ENCODE assay signal across 1 cellular context in genomic region chr3:48565591-48566400, GRCh38.
TF ChIP-seq lines count a peak whose summit lies in the region.

No MANE protein-coding gene starts in this region.

TF ChIP-seq in HEK293, 187 proteins besides CTCF, POLR2A, EP300 and RAD21 (continued from another document):
- TF ChIP-seq PRDM10 (tag by site-specific recombination; IDR thresholded peaks at IDR 0.05) (peak; percentile 65; the same call in 1 of the 2 replicates), ATF2 (tag by site-specific recombination; IDR thresholded peaks at IDR 0.05; ENCODE audit: low read depth) (no peak), ZBTB8A (tag by site-specific recombination; IDR thresholded peaks at IDR 0.05) (no peak), ZNF561 (tag by site-specific recombination; IDR thresholded peaks at IDR 0.05; ENCODE audit: borderline replicate concordance) (no peak), ZNF175 (tag by site-specific recombination; IDR thresholded peaks at IDR 0.05) (no peak), PATZ1 (tag by site-specific recombination; IDR thresholded peaks at IDR 0.05) (no peak), ZNF184 (tag by site-specific recombination; IDR thresholded peaks at IDR 0.05) (no peak), ZBTB49 (tag by site-specific recombination; IDR thresholded peaks at IDR 0.05; ENCODE audit: low read depth) (no peak)
